Comparison of ENCODE assay signal across 8 cellular contexts in genomic region chr22:22207845-22208564, GRCh38. TPM values are rescaled to one million over a fixed set of nuclear protein-coding genes. Genes with fewer than 3 reads are reported as not detected.
A peak's percentile ranks its signal among the peaks of the same experiment; 100 is the strongest.
DNase-seq lines count a peak whose midpoint lies in the region; ATAC-seq and TF ChIP-seq lines count a peak whose summit lies in the region.

No MANE protein-coding gene starts in this region.

- no peak overlapping the region for H3K9ac ChIP-seq in KMS-11

- no peak overlapping the region for H3K4me2 ChIP-seq in KMS-11

- peak overlapping the region; percentile 45 for H2AFZ ChIP-seq in KMS-11 (ENCODE audit: low read depth)

- no peaks in the 10 kb centered on the region for H3K9me3 ChIP-seq in sigmoid colon

- H3K4me3 ChIP-seq in KMS-11 (IDR thresholded peaks at IDR 0.05; ENCODE audit: insufficient read depth, low read depth, low read length) = no peak overlapping the region
- no peak overlapping the region for H3K4me3 ChIP-seq in skeletal muscle cell (ENCODE audit: low read depth, low read length)
- H3K4me3 ChIP-seq in sigmoid colon = no peak overlapping the region

- H3K36me3 ChIP-seq in KMS-11 (ENCODE audit: insufficient read depth) (no peaks in the 10 kb centered on the region), sigmoid colon (no peaks in the 10 kb centered on the region)

- H3K4me1 ChIP-seq in KMS-11 (ENCODE audit: low read depth, poor library complexity, severe bottlenecking) (no peaks in the 10 kb centered on the region), sigmoid colon (no peaks in the 10 kb centered on the region)

- WGBS in sigmoid colon, 2 donors = 23 to 37% methylated on average over 6 of the region's 6 CpGs

- no peaks in the 10 kb centered on the region for H4K20me1 ChIP-seq in KMS-11 (ENCODE audit: insufficient read depth)

- H3K27me3 ChIP-seq in KMS-11 (ENCODE audit: insufficient read depth, low read depth) = no peaks in the 10 kb centered on the region
- peaks cover 0 to 47% (median 0%) of the 10 kb centered on the region in 3 donors for H3K27me3 ChIP-seq in sigmoid colon

- H3K27ac ChIP-seq in KMS-11 = no peak overlapping the region
- H3K27ac ChIP-seq in sigmoid colon = no peak overlapping the region

- no peak for TF ChIP-seq POLR2A in sigmoid colon (IDR thresholded peaks at IDR 0.05)

- intact Hi-C loops in Right ventricle myocardium superior (cut with DNase I) (no loop called here), sigmoid colon (cut with DNase I) (no loop called here)

- ATAC-seq in GM21737 (IDR thresholded peaks at IDR 0.05; ENCODE audit: unreplicated experiment) (peak; percentile 78), Right ventricle myocardium superior (ENCODE audit: poor library complexity) (peak; percentile 52)

- DNase-seq in ELR (ENCODE audit: low read depth) (peak; percentile 80), SHP77 (lab: John Stamatoyannopoulos, UW) (peak; percentile 73 to 76), Right ventricle myocardium superior (peak; percentile 70), skeletal muscle cell (ENCODE audit: low read depth) (peak; percentile 20), sigmoid colon (no peak)
- DNase-seq in activated effector memory CD4-positive, alpha-beta T cell treated with Interleukin-2 at 50 U/mL for 16 hours = peak; percentile 62

- no peak for TF ChIP-seq EP300 in sigmoid colon (IDR thresholded peaks at IDR 0.05)

- peak; percentile 74 for TF ChIP-seq CTCF in KMS-11 (conservative IDR thresholded peaks at IDR 0.05; ENCODE audit: low read depth, low read length)
- TF ChIP-seq CTCF in sigmoid colon (IDR thresholded peaks at IDR 0.05) = no peak

- no peaks in the 10 kb centered on the region for H3K79me2 ChIP-seq in KMS-11 (ENCODE audit: insufficient read depth, low read depth)

RNA-seq across cellular contexts. Expression of gene VPREB1, which starts 36.6 kb away (rescaled TPM):
- not detected for total RNA-seq in Right ventricle myocardium superior
- not detected for total RNA-seq in sigmoid colon
- 1 to 10 TPM in 1 of 3 donors, not detected in 2; 1.9 TPM for polyA plus RNA-seq in sigmoid colon
